ENCODE assay signal across 26 cellular contexts in the genomic region with DNA sequence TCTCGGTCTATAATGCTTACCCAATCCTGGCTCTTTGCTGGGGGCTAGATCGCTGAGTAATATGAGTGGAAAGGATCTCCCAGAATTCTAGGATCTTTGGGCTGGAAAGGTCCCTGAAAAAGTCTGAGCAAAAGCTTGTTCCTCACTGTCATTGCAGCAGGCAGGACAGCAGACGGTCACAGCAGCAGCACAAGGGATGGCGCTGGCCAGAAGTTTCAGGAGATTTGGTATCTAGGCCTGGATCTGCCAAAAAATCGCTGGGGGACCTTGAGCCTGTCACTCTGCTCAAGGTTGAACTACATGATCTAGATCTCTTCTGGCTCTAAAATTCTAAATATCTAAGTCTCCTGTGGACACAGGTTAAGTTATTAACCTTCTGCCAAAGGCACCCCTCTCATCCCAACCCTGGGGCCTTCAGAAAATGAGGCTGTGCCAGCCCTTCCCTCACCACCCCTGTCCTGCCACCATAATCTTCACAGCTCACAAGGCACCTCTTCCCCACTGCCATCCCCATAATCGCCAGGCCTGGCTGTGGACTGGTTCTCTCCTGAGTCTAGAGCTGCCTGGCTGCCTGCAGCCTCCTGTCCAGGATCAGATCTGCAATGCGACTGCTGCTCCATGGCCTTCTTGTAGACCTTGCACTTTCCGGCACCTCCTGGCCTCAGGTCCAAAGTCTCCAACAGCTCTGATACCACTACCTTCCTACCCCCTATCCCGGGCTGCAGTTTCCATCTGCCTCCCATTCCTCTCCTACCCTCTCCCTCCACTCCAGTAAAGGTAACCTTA. TPM values are rescaled to one million over a fixed set of nuclear protein-coding genes. Genes with fewer than 3 reads are reported as not detected.
DNase-seq lines count a peak whose midpoint lies in the region; ATAC-seq and TF ChIP-seq lines count a peak whose summit lies in the region.
"Had no signal": no experiment of that assay in that cellular context is flagged by ENCODE, and none has a peak within 500 bp of the region (broad histone marks: within the 10 kb centered on the region; RNA-seq: fewer than 3 reads in every experiment).

No MANE protein-coding gene starts in this region.

- no peak overlapping the region for H3K27ac ChIP-seq in gastroesophageal sphincter
- H3K27ac ChIP-seq: 22Rv1, GM23248, SK-N-MC had no signal

- H3K4me1 Mint-ChIP-seq in neural crest cell = no peaks in the 10 kb centered on the region
- H3K4me1 Mint-ChIP-seq: CD8-positive, alpha-beta memory T cell had no signal

- no peak overlapping the region for H3K4me3 Mint-ChIP-seq in neural crest cell
- H3K4me3 Mint-ChIP-seq: CD14-positive monocyte had no signal

- H3K27me3 ChIP-seq in gastroesophageal sphincter = no peaks in the 10 kb centered on the region
- H3K27me3 ChIP-seq: BE2C had no signal

- peaks cover 0 to 12% (median 0%) of the 10 kb centered on the region in 3 donors for H3K4me1 ChIP-seq in gastroesophageal sphincter
- H3K4me1 ChIP-seq: BE2C had no signal

- TF ChIP-seq EP300 in gastroesophageal sphincter (IDR thresholded peaks at IDR 0.05) = no peak

- intact Hi-C loops in cardiac septum (cut with DNase I) (no loop called here), left ventricle myocardium superior (cut with micrococcal nuclease) (no loop called here), left colon (cut with DNase I, micrococcal nuclease) (no loop called here)

- no peaks in the 10 kb centered on the region for H3K27me3 Mint-ChIP-seq in neural crest cell (ENCODE audit: low read depth)
- H3K27me3 Mint-ChIP-seq: CD8-positive, alpha-beta memory T cell had no signal

- no peak overlapping the region for H3K4me3 ChIP-seq in gastroesophageal sphincter
- H3K4me3 ChIP-seq: GM23248, K562, SK-N-MC had no signal

- H3K36me3 Mint-ChIP-seq in neural crest cell (ENCODE audit: low read depth) = peaks cover 3% of the 10 kb centered on the region

- peak overlapping the region; percentile 54 for H3K27ac Mint-ChIP-seq in neural crest cell (ENCODE audit: unreplicated experiment)

- peaks cover 0 to 19% of the 10 kb centered on the region in 2 donors for H3K36me3 ChIP-seq in gastroesophageal sphincter
- H3K36me3 ChIP-seq: BE2C had no signal

- no peaks in the 10 kb centered on the region for H3K9me3 Mint-ChIP-seq in neural crest cell
- H3K9me3 Mint-ChIP-seq: CD8-positive, alpha-beta memory T cell had no signal

- ATAC-seq in left ventricle myocardium superior (no peak), left colon (peak; percentile 40), gastroesophageal sphincter (no peak)
- ATAC-seq: K562, PC-3 had no signal

- peak; percentile 66 for DNase-seq in cardiac septum (ENCODE audit: low spot score)
- DNase-seq in left ventricle myocardium superior = no peak
- no peak for DNase-seq in left colon
- no peak for DNase-seq in neural crest cell (ENCODE audit: low read depth, low spot score)
- no peak for DNase-seq in NCI-H187 treated with DMSO at 0.1 percent for 48 hours (lab: John Stamatoyannopoulos, UW)
- DNase-seq in cerebellar nuclear complex (lab: John Stamatoyannopoulos, UW) = no peak
- DNase-seq in NCI-H345 (lab: John Stamatoyannopoulos, UW) = no peak
- DNase-seq: BE2C; CD8-positive, alpha-beta memory T cell; DND-41; GM23248; Kasumi-1; NCI-H1092 treated with DMSO at 0.1 percent for 48 hours; NCI-H1436; NCI-H187; NCI-H446 treated with DMSO at 0.1 percent for 48 hours; NCI-H526; NCI-H82; NK-92 treated with Interleukin-12 subunit alpha and Interleukin-12 subunit beta, amount 100 ng/mL, for 24 hours; PC-3; SHP77 treated with DMSO at 0.1 percent for 48 hours had no signal

- TF ChIP-seq CTCF in neural crest cell (conservative IDR thresholded peaks at IDR 0.05) = no peak
- TF ChIP-seq CTCF in gastroesophageal sphincter (IDR thresholded peaks at IDR 0.05) = no peak

- WGBS in gastroesophageal sphincter (ENCODE audit: low coverage in 1 of 2), 2 donors = 92 to 100% methylated on average over 4 to 9 of the region's 9 CpGs

- H3K9me3 ChIP-seq in gastroesophageal sphincter = no peaks in the 10 kb centered on the region
- H3K9me3 ChIP-seq: BE2C had no signal

- TF ChIP-seq POLR2A in gastroesophageal sphincter (IDR thresholded peaks at IDR 0.05) = no peak

RNA-seq across cellular contexts. Expression of gene MYO18A, which starts 10.2 kb away (rescaled TPM):
- total RNA-seq in cardiac septum (317 TPM), left ventricle myocardium superior (346 TPM), left colon (100 to 1,000 TPM in 1 of 2 donors, 10 to 100 TPM in 1; 84.8 to 110 TPM), neural crest cell (43.1 and 48.2 TPM in 2 replicates), gastroesophageal sphincter (10 to 100 TPM; 45.5 to 70.5 (median 56.5) TPM)
